In genomic region chr13:23959231-23959862, GRCh38 we compare ENCODE assay signal across 30 cellular contexts.
DNase-seq lines count a peak whose midpoint lies in the region; ATAC-seq and TF ChIP-seq lines count a peak whose summit lies in the region.
"Had no signal": no experiment of that assay in that cellular context is flagged by ENCODE, and none has a peak within 500 bp of the region (broad histone marks: within the 10 kb centered on the region; RNA-seq: fewer than 3 reads in every experiment).

No MANE protein-coding gene starts in this region.

- no peaks in the 10 kb centered on the region for H4K20me1 ChIP-seq in neural cell (ENCODE audit: insufficient read depth)

- H3K79me2 ChIP-seq in ACC112 (ENCODE audit: control insufficient read depth, insufficient read depth, low read length, unreplicated experiment) (no peaks in the 10 kb centered on the region), neural cell (replicated peaks; ENCODE audit: insufficient read depth, low read length) (no peaks in the 10 kb centered on the region)

- no peaks in the 10 kb centered on the region for H3F3A ChIP-seq in neural cell (ENCODE audit: insufficient read depth, low read length, poor library complexity, severe bottlenecking)

- peaks cover 9% of the 10 kb centered on the region for H3K27me3 Mint-ChIP-seq in HFFc6 (ENCODE audit: insufficient read depth)
- H3K27me3 Mint-ChIP-seq: activated CD4-positive, alpha-beta T cell treated with anti-CD3 and anti-CD28 coated beads for 36 hours had no signal

- no peak overlapping the region for H3K4me3 Mint-ChIP-seq in HFFc6
- H3K4me3 Mint-ChIP-seq: activated CD4-positive, alpha-beta T cell treated with anti-CD3 and anti-CD28 coated beads for 36 hours; CD14-positive monocyte; central memory CD8-positive, alpha-beta T cell; H9; stimulated activated naive B cell treated with anti-CD40 and anti-IgM and Interleukin-4, amounts not matched to agents 10 μg/mL and 1 μg/mL and 100 μg/mL, for 72 hours had no signal

- H3K27ac ChIP-seq in ACC112 (ENCODE audit: low read depth, low read length) = no peak overlapping the region
- H3K27ac ChIP-seq in neural cell (ENCODE audit: low read length) = peak overlapping the region; percentile 87
- H3K27ac ChIP-seq: epithelial cell of prostate, neutrophil, SK-N-MC, suprapubic skin had no signal

- H3K4me1 ChIP-seq in ACC112 (ENCODE audit: control insufficient read depth, insufficient read depth, low read length, unreplicated experiment) (peaks cover 9% of the 10 kb centered on the region), HAP-1 (no peaks in the 10 kb centered on the region)
- H3K4me1 ChIP-seq: uterus had no signal

- H2AFZ ChIP-seq in ACC112 (ENCODE audit: low read length, unreplicated experiment) (peak overlapping the region; percentile 28), neural cell (ENCODE audit: low read depth, low read length) (no peak overlapping the region)

- no peak for TF ChIP-seq CTCF in HFFc6 (IDR thresholded peaks at IDR 0.05)
- no peak for TF ChIP-seq CTCF in choroid plexus epithelial cell (conservative IDR thresholded peaks at IDR 0.05; ENCODE audit: low read depth, low read length)
- TF ChIP-seq CTCF in neural cell (IDR thresholded peaks at IDR 0.05; ENCODE audit: poor library complexity, severe bottlenecking) = no peak

- H3K4me1 Mint-ChIP-seq in HFFc6 (ENCODE audit: low read depth) = peaks cover 42% of the 10 kb centered on the region
- H3K4me1 Mint-ChIP-seq: CD14-positive monocyte; stimulated activated naive B cell treated with anti-CD40 and anti-IgM and Interleukin-4, amounts not matched to agents 10 μg/mL and 1 μg/mL and 100 μg/mL, for 72 hours had no signal

- no peak overlapping the region for H3K4me2 ChIP-seq in neural cell (ENCODE audit: low read length)

- in situ Hi-C loops in HAP-1 (cut with MboI; ENCODE audit: low sequenced_read_pairs) = no loop called here

- no peak for ATAC-seq in left colon
- ATAC-seq: activated CD4-positive, alpha-beta T cell treated with anti-CD3 and anti-CD28 coated beads for 36 hours; HepG2; stimulated activated naive B cell treated with anti-CD40 and anti-IgM and Interleukin-4, amounts not matched to agents 10 μg/mL and 1 μg/mL and 100 μg/mL, for 72 hours had no signal

- H3K36me3 ChIP-seq in ACC112 (ENCODE audit: insufficient read depth, low read length) (no peaks in the 10 kb centered on the region), neural cell (ENCODE audit: insufficient read depth, low read length) (no peaks in the 10 kb centered on the region), HAP-1 (replicated peaks) (no peaks in the 10 kb centered on the region)
- H3K36me3 ChIP-seq: neutrophil, suprapubic skin, uterus had no signal

- intact Hi-C loops in left colon (cut with DNase I, micrococcal nuclease) = no loop called here

- H3K4me3 ChIP-seq in ACC112 (ENCODE audit: low read depth, low read length) = no peak overlapping the region
- no peak overlapping the region for H3K4me3 ChIP-seq in choroid plexus epithelial cell (ENCODE audit: low read depth, low read length)
- H3K4me3 ChIP-seq in neural cell (ENCODE audit: low read length) = peak overlapping the region; percentile 31
- H3K4me3 ChIP-seq in HAP-1 = no peak overlapping the region
- H3K4me3 ChIP-seq: SK-N-MC, suprapubic skin, uterus had no signal

- H3K9me3 ChIP-seq in neural cell (ENCODE audit: low read length) (no peaks in the 10 kb centered on the region), HAP-1 (no peaks in the 10 kb centered on the region)
- H3K9me3 ChIP-seq: neutrophil, suprapubic skin, uterus had no signal

- no peak overlapping the region for H3K9ac ChIP-seq in neural cell (ENCODE audit: low read length)

- H3K27ac Mint-ChIP-seq in HFFc6 = peak overlapping the region; percentile 56; the same call in 1 of the 2 replicates
- H3K27ac Mint-ChIP-seq: activated CD4-positive, alpha-beta T cell treated with anti-CD3 and anti-CD28 coated beads for 36 hours; CD14-positive monocyte; H9; stimulated activated naive B cell treated with anti-CD40 and anti-IgM and Interleukin-4, amounts not matched to agents 10 μg/mL and 1 μg/mL and 100 μg/mL, for 72 hours had no signal

- DNase-seq in HFFc6 (no peak), choroid plexus epithelial cell (ENCODE audit: low read depth) (peak; percentile 52), HAP-1 (ENCODE audit: low spot score in 2 of 2) (no peak), left colon (no peak), SHP77 treated with DMSO at 0.1 percent for 48 hours (lab: John Stamatoyannopoulos, UW) (no peak), NCI-H82 treated with DMSO at 0.1 percent for 48 hours (lab: John Stamatoyannopoulos, UW; ENCODE audit: unreplicated experiment) (no peak)
- DNase-seq: activated CD4-positive, alpha-beta T cell treated with anti-CD3 and anti-CD28 coated beads for 36 hours; activated CD8-positive, alpha-beta memory T cell treated with anti-CD3 and anti-CD28 coated beads for 24 hours; activated naive CD4-positive, alpha-beta T cell; activated T-cell treated with anti-CD3 and anti-CD28 coated beads, Interleukin-2, amount 50 U/mL, for 1 hour; amniotic stem cell; foreskin melanocyte; H9; hippocampal formation; mesenchymal stem cell; NCI-H1048; NCI-H187; NCI-H526; stimulated activated naive B cell treated with anti-CD40 and anti-IgM and Interleukin-4, amounts not matched to agents 10 μg/mL and 1 μg/mL and 100 μg/mL, for 72 hours; T-helper 2 cell; uterus had no signal

- no peak for TF ChIP-seq RAD21 in neural cell (conservative IDR thresholded peaks at IDR 0.05)

- H3K9me2 ChIP-seq in neural cell (ENCODE audit: insufficient read depth, low read length) = no peaks in the 10 kb centered on the region

- no peak for TF ChIP-seq EP300 in neural cell (conservative IDR thresholded peaks at IDR 0.05; ENCODE audit: poor library complexity, severe bottlenecking)

- H3K36me3 Mint-ChIP-seq in HFFc6 (ENCODE audit: low read depth) = no peaks in the 10 kb centered on the region
- H3K36me3 Mint-ChIP-seq: CD14-positive monocyte; stimulated activated naive B cell treated with anti-CD40 and anti-IgM and Interleukin-4, amounts not matched to agents 10 μg/mL and 1 μg/mL and 100 μg/mL, for 72 hours had no signal

- no peaks in the 10 kb centered on the region for H3K9me3 Mint-ChIP-seq in HFFc6
- H3K9me3 Mint-ChIP-seq: CD14-positive monocyte; central memory CD8-positive, alpha-beta T cell; H9; stimulated activated naive B cell treated with anti-CD40 and anti-IgM and Interleukin-4, amounts not matched to agents 10 μg/mL and 1 μg/mL and 100 μg/mL, for 72 hours had no signal

- H3K27me3 ChIP-seq in ACC112 (ENCODE audit: insufficient read depth, low read length) (no peaks in the 10 kb centered on the region), neural cell (ENCODE audit: insufficient read depth, low read depth, low read length) (no peaks in the 10 kb centered on the region), HAP-1 (ENCODE audit: low read depth) (no peaks in the 10 kb centered on the region)
- H3K27me3 ChIP-seq: suprapubic skin, uterus had no signal

TF ChIP-seq in neural cell, 6 proteins besides CTCF, POLR2A, EP300 and RAD21:
- no peak for TF ChIP-seq MXI1 (conservative IDR thresholded peaks at IDR 0.05; ENCODE audit: poor library complexity, severe bottlenecking)
